Comparison of ENCODE assay signal across 8 cellular contexts in genomic region chr7:10889266-10889898, GRCh38.
DNase-seq lines count a peak whose midpoint lies in the region; ATAC-seq lines count a peak whose summit lies in the region.

No MANE protein-coding gene starts in this region.

- no peaks in the 10 kb centered on the region for H4K20me1 ChIP-seq in BLaER1

- no peaks in the 10 kb centered on the region for H3K36me3 ChIP-seq in BLaER1

- DNase-seq in NCI-H146 treated with DMSO at 0.1 percent for 48 hours (lab: John Stamatoyannopoulos, UW; ENCODE audit: unreplicated experiment), result peak; percentile 53
- peak in 3 of 5 experiments; percentile 8 to 62 (median 13) for DNase-seq in T-helper 2 cell
- peak; percentile 70 for DNase-seq in cerebellar cortex (ENCODE audit: low spot score)
- DNase-seq in left lobe of liver (ENCODE audit: low spot score), result no peak
- peak; percentile 2 for DNase-seq in stimulated activated CD8-positive, alpha-beta memory T cell treated with anti-CD3 and anti-CD28 coated beads, Interleukin-4, amount 100 ng/mL, for 24 hours (ENCODE audit: low read depth)

- H3K27me3 ChIP-seq in BLaER1, result no peaks in the 10 kb centered on the region

- no peaks in the 10 kb centered on the region for H3K9me3 ChIP-seq in BLaER1

- H3K27ac ChIP-seq in BLaER1, result no peak overlapping the region

- H3K9ac ChIP-seq in BLaER1, result no peak overlapping the region

- H3K4me3 ChIP-seq in BLaER1, result no peak overlapping the region

- H3K4me1 ChIP-seq in BLaER1, result peaks cover 11% of the 10 kb centered on the region

- ATAC-seq in GM18867 (IDR thresholded peaks at IDR 0.05; ENCODE audit: unreplicated experiment) (peak; percentile 99), HG03025 (IDR thresholded peaks at IDR 0.05; ENCODE audit: low FRiP score, unreplicated experiment) (peak; percentile 94), left lobe of liver (peak; percentile 90)

- H3K4me2 ChIP-seq in BLaER1, result peak overlapping the region; percentile 33; the same call in 1 of the 2 replicates
